ENCODE assay signal across 8 cellular contexts in genomic region chr20:25057234-25058050, GRCh38. TPM values are rescaled to one million over a fixed set of nuclear protein-coding genes. Genes with fewer than 3 reads are reported as not detected.
DNase-seq lines count a peak whose midpoint lies in the region; ATAC-seq and TF ChIP-seq lines count a peak whose summit lies in the region.

No MANE protein-coding gene starts in this region.

- TF ChIP-seq CTCF in GM13976 (IDR thresholded peaks at IDR 0.05; ENCODE audit: borderline replicate concordance, control extremely low read depth, extremely low read depth, insufficient read depth, missing control alignments): no peak
- TF ChIP-seq CTCF in HFF-Myc (IDR thresholded peaks at IDR 0.05; ENCODE audit: low read depth, low read length, missing control alignments): no peak
- TF ChIP-seq CTCF in liver (IDR thresholded peaks at IDR 0.05; ENCODE audit: low read depth, low read length, missing input control): peak; percentile 0

- POLR2A ChIA-PET in activated CD4-positive, alpha-beta T cell treated with anti-CD3 and anti-CD28 coated beads for 36 hours (lab: Charles Lee): interaction anchor here (0.6 to 1.4 kb wide), 3 partner anchors 14 to 138 kb away, joined by 3 to 5 read pairs (median 4); partner anchors contain the start of gene ENTPD6

- under 1% methylated on average over 86 of the region's 86 CpGs for WGBS in liver

- intact Hi-C loops in activated CD4-positive, alpha-beta T cell treated with anti-CD3 and anti-CD28 coated beads for 36 hours (cut with DNase I, micrococcal nuclease): loop anchor here in 1 of 2 experiments (1.0 to 10.0 kb wide), 8 partner anchors 65 to 1693 kb away; partner anchors contain the start of genes ABHD12, APMAP, ENTPD6 and GINS1

- DNase-seq in GM13976 (ENCODE audit: low spot score): peak; percentile 80
- no peak for DNase-seq in HFF-Myc (ENCODE audit: extremely low read depth, low read depth)
- peak; percentile 70 for DNase-seq in NAMALWA (ENCODE audit: low spot score)
- DNase-seq in activated CD4-positive, alpha-beta T cell treated with anti-CD3 and anti-CD28 coated beads for 36 hours: peak; percentile 86
- peak; percentile 61 to 80 for DNase-seq in stimulated activated CD4-positive, alpha-beta T cell treated with anti-CD3 and anti-CD28 coated beads, Interleukin-4, amount 100 ng/mL, for 4 hours
- DNase-seq in NCI-H2107 treated with DMSO at 0.1 percent for 48 hours (lab: John Stamatoyannopoulos, UW; ENCODE audit: unreplicated experiment): no peak

- no peaks in the 10 kb centered on the region for H3K9me3 Mint-ChIP-seq in activated CD4-positive, alpha-beta T cell treated with anti-CD3 and anti-CD28 coated beads for 36 hours (ENCODE audit: low read depth)

- peak in 1 of 2 donors; percentile 18 for TF ChIP-seq RAD21 in liver (IDR thresholded peaks at IDR 0.05)

- H3K27me3 Mint-ChIP-seq in activated CD4-positive, alpha-beta T cell treated with anti-CD3 and anti-CD28 coated beads for 36 hours: no peaks in the 10 kb centered on the region

- in situ Hi-C loops in GM13976 (cut with MboI; ENCODE audit: low sequenced_read_pairs, unreplicated experiment): loop anchor here (25.0 kb wide), 1 partner anchor 355 kb away; the partner anchor contains the start of gene GINS1

- H3K4me3 ChIP-seq in HFF-Myc (replicated peaks; ENCODE audit: low read depth, low read length) (peak overlapping the region; percentile 59), liver (ENCODE audit: low read depth in 1 of 3, low read length in 3 of 3) (peak overlapping the region; percentile 50 to 75 (median 71))

- peak overlapping the region; percentile 74 for H3K4me3 Mint-ChIP-seq in activated CD4-positive, alpha-beta T cell treated with anti-CD3 and anti-CD28 coated beads for 36 hours

- H3K9me3 ChIP-seq in liver (ENCODE audit: control insufficient read depth in 4 of 4, low read length in 3 of 4): no peaks in the 10 kb centered on the region

- H3K27ac Mint-ChIP-seq in activated CD4-positive, alpha-beta T cell treated with anti-CD3 and anti-CD28 coated beads for 36 hours: peak overlapping the region; percentile 77

- H3K36me3 Mint-ChIP-seq in activated CD4-positive, alpha-beta T cell treated with anti-CD3 and anti-CD28 coated beads for 36 hours (ENCODE audit: low read depth): no peaks in the 10 kb centered on the region

- H3K27me3 ChIP-seq in liver (ENCODE audit: control insufficient read depth in 4 of 4, insufficient read depth in 4 of 4, low read length in 3 of 4): no peaks in the 10 kb centered on the region

- no peaks in the 10 kb centered on the region for H3K36me3 ChIP-seq in liver (ENCODE audit: control insufficient read depth in 4 of 4, insufficient read depth in 3 of 4, low read depth in 1 of 4, low read length in 3 of 4)

- H3K9ac ChIP-seq in liver (ENCODE audit: low read depth in 1 of 2, low read length in 2 of 2): peak overlapping the region; percentile 8 to 44

- H3K4me1 Mint-ChIP-seq in activated CD4-positive, alpha-beta T cell treated with anti-CD3 and anti-CD28 coated beads for 36 hours: peaks cover 53% of the 10 kb centered on the region

- H3K27ac ChIP-seq in cingulate gyrus (ENCODE audit: low read depth, low read length) (peak overlapping the region; percentile 93), liver (ENCODE audit: low read depth in 1 of 2, low read length in 2 of 2) (peak overlapping the region; percentile 73 to 79)

- CTCF ChIA-PET in activated CD4-positive, alpha-beta T cell treated with anti-CD3 and anti-CD28 coated beads for 36 hours (lab: Charles Lee): interaction anchor here (0.6 to 1.4 kb wide), 3 partner anchors 8 to 52 kb away, joined by 3 to 6 read pairs (median 3); no protein-coding TSS in a partner anchor

- peaks cover 13 to 48% (median 29%) of the 10 kb centered on the region in 4 donors for H3K4me1 ChIP-seq in liver (ENCODE audit: control insufficient read depth in 4 of 4, insufficient read depth in 4 of 4, low read length in 3 of 4)

- peak; percentile 52 for ATAC-seq in activated CD4-positive, alpha-beta T cell treated with anti-CD3 and anti-CD28 coated beads for 36 hours

TF ChIP-seq in liver, 16 proteins besides CTCF, POLR2A, EP300 and RAD21:
- TF ChIP-seq RXRA (IDR thresholded peaks at IDR 0.05): peak; percentile 67 to 72
- TF ChIP-seq HNF4A (conservative IDR thresholded peaks at IDR 0.05): peak in 1 of 2 donors; percentile 39
- no peak for TF ChIP-seq JUND (IDR thresholded peaks at IDR 0.05)
- no peak for TF ChIP-seq EGR1 (IDR thresholded peaks at IDR 0.05; ENCODE audit: low read depth in 2 of 2)
- TF ChIP-seq FOXA2 (IDR thresholded peaks at IDR 0.05): no peak
- TF ChIP-seq SP1 (IDR thresholded peaks at IDR 0.05): peak; percentile 44
- no peak for TF ChIP-seq REST (IDR thresholded peaks at IDR 0.05)
- TF ChIP-seq ZBTB33 (IDR thresholded peaks at IDR 0.05): no peak

RNA-seq across cellular contexts. Expression of gene ACSS1, which starts 0.5 kb away (rescaled TPM):
- total RNA-seq in activated CD4-positive, alpha-beta T cell treated with anti-CD3 and anti-CD28 coated beads for 36 hours: 10 to 100 TPM in 1 of 2 experiments, 1 to 10 TPM in 1; 8.5 to 10.7 TPM
- total RNA-seq in liver: 10 to 100 TPM; 37.2 to 87.5 TPM
- 1 to 10 TPM; 5.3 to 7.1 TPM for polyA plus RNA-seq in liver

RNA-seq across cellular contexts. Expression of gene VSX1, which starts 24.5 kb away (rescaled TPM):
- total RNA-seq in activated CD4-positive, alpha-beta T cell treated with anti-CD3 and anti-CD28 coated beads for 36 hours: not detected
- total RNA-seq in liver: under 1 TPM in 1 of 2 donors, not detected in 1; 0.08 TPM
- under 1 TPM in 1 of 2 donors, not detected in 1; 0.03 TPM for polyA plus RNA-seq in liver

Comparison
In these comparisons a context has a peak if more than half of its experiments do, and no peak if none do; other contexts are left out.
1. DNase-seq: peak in GM13976 (single experiment), NAMALWA (single experiment), activated CD4-positive, alpha-beta T cell treated with anti-CD3 and anti-CD28 coated beads for 36 hours (single experiment) and stimulated activated CD4-positive, alpha-beta T cell treated with anti-CD3 and anti-CD28 coated beads, Interleukin-4, amount 100 ng/mL, for 4 hours (2 of 2); none in HFF-Myc (single experiment) and NCI-H2107 treated with DMSO at 0.1 percent for 48 hours (single experiment).